Comparison of ENCODE assay signal across 8 cellular contexts in genomic region chr19:1105217-1105872, GRCh38. TPM values are rescaled to one million over a fixed set of nuclear protein-coding genes. Genes with fewer than 3 reads are reported as not detected.
DNase-seq lines count a peak whose midpoint lies in the region; ATAC-seq, FAIRE-seq and TF ChIP-seq lines count a peak whose summit lies in the region.

No MANE protein-coding gene starts in this region.

- peak overlapping the region; percentile 73 for H3K4me2 ChIP-seq in K562 (ENCODE audit: insufficient read depth, low read length)

- TF ChIP-seq EP300 in K562 (IDR thresholded peaks at IDR 0.05; ENCODE audit: low read length): no peak

- TF ChIP-seq CTCF in heart left ventricle (IDR thresholded peaks at IDR 0.05): no peak
- no peak for TF ChIP-seq CTCF in K562 (IDR thresholded peaks at IDR 0.05 in 2 of 3, conservative IDR thresholded peaks at IDR 0.05 in 1 of 3; ENCODE audit: insufficient read depth in 2 of 3, low read depth in 1 of 3, low read length in 3 of 3)
- TF ChIP-seq CTCF in lower lobe of right lung (IDR thresholded peaks at IDR 0.05): no peak
- no peak for TF ChIP-seq CTCF in upper lobe of right lung (IDR thresholded peaks at IDR 0.05)

- H3K27ac ChIP-seq in heart left ventricle (peak overlapping the region in 10 of 12 donors; percentile 86 to 100 (median 98)), K562 (ENCODE audit: extremely low read depth, low read depth, low read length) (peak overlapping the region; percentile 98), lower lobe of right lung (peak overlapping the region; percentile 92), upper lobe of right lung (peak overlapping the region; percentile 96)

- whole genome bisulfite sequencing in heart left ventricle, 4 donors: 39 to 81% (median 53%) methylated on average over 17 to 49 of the region's 49 CpGs
- WGBS in K562 (ENCODE audit: insufficient coverage, low coverage, missing lambda C conversion rate): 62% methylated on average over 39 of the region's 49 CpGs

- H4K20me1 ChIP-seq in K562 (replicated peaks; ENCODE audit: control insufficient read depth, insufficient read depth, low read length): no peaks in the 10 kb centered on the region; the same call in 1 of the 2 replicates

- POLR2A ChIA-PET in K562 (lab: Yijun Ruan, JAX): interaction anchor here (0.6 to 1.6 kb wide), 4 partner anchors 11 to 281 kb away, joined by 3 to 5 read pairs (median 4); partner anchors contain the start of gene CIRBP

- H3K27me3 ChIP-seq in heart left ventricle (no peaks in the 10 kb centered on the region), K562 (ENCODE audit: control insufficient read depth in 2 of 2, insufficient read depth in 2 of 2, low read length in 2 of 2) (no peaks in the 10 kb centered on the region), lower lobe of right lung (ENCODE audit: low read depth) (no peaks in the 10 kb centered on the region), upper lobe of right lung (no peaks in the 10 kb centered on the region)

- H2AFZ ChIP-seq in K562 (ENCODE audit: low read depth, low read length): no peak overlapping the region

- DNase-seq in heart left ventricle (no peak), Right ventricle myocardium superior (no peak), K562 (ENCODE audit: extremely low read depth in 1 of 4, low spot score in 3 of 4) (no peak), lower lobe of right lung (no peak), upper lobe of right lung (no peak), kidney tubule cell (ENCODE audit: low spot score) (no peak)

- TF ChIP-seq RAD21 in K562 (CRISPR knock-in tag; conservative IDR thresholded peaks at IDR 0.05 in 1 of 2, IDR thresholded peaks at IDR 0.05 in 1 of 2): no peak

- peaks cover 25% of the 10 kb centered on the region for H3K79me2 ChIP-seq in K562 (ENCODE audit: control insufficient read depth, insufficient read depth, low read length)

- in situ Hi-C loops in K562 (cut with MboI): no loop called here

- H3K9me3 ChIP-seq in heart left ventricle (no peaks in the 10 kb centered on the region), K562 (replicated peaks; ENCODE audit: control insufficient read depth, insufficient read depth, low read depth, low read length) (no peaks in the 10 kb centered on the region; the same call in 1 of the 2 replicates), lower lobe of right lung (no peaks in the 10 kb centered on the region), upper lobe of right lung (no peaks in the 10 kb centered on the region)

- H3K36me3 ChIP-seq in heart left ventricle: peaks cover 0 to 46% (median 32%) of the 10 kb centered on the region in 9 donors
- H3K36me3 ChIP-seq in K562 (ENCODE audit: control insufficient read depth, insufficient read depth, low read length): peaks cover 48% of the 10 kb centered on the region; the same call in 2 of the 3 replicates
- peaks cover 45% of the 10 kb centered on the region for H3K36me3 ChIP-seq in lower lobe of right lung
- peaks cover 42% of the 10 kb centered on the region for H3K36me3 ChIP-seq in upper lobe of right lung

- H3K4me3 ChIP-seq in heart left ventricle: peak overlapping the region; percentile 35 to 95 (median 76)
- H3K4me3 ChIP-seq in K562: peak overlapping the region; percentile 97
- peak overlapping the region; percentile 71 for H3K4me3 ChIP-seq in lower lobe of right lung
- peak overlapping the region; percentile 74 for H3K4me3 ChIP-seq in upper lobe of right lung

- no peaks in the 10 kb centered on the region for H3K9me1 ChIP-seq in K562 (ENCODE audit: control insufficient read depth, insufficient read depth, low read length)

- peak overlapping the region; percentile 88 to 95 for H3K9ac ChIP-seq in K562 (ENCODE audit: insufficient read depth in 1 of 2, low read depth in 2 of 2, low read length in 2 of 2)

- ATAC-seq in heart left ventricle: no peak
- ATAC-seq in Right ventricle myocardium superior (ENCODE audit: poor library complexity): no peak
- no peak for ATAC-seq in K562
- no peak for ATAC-seq in lower lobe of right lung
- ATAC-seq in upper lobe of right lung: no peak
- no peak for ATAC-seq in GM18867 (IDR thresholded peaks at IDR 0.05; ENCODE audit: unreplicated experiment)
- ATAC-seq in GM21786 (IDR thresholded peaks at IDR 0.05; ENCODE audit: unreplicated experiment): no peak

- H3K4me1 ChIP-seq in heart left ventricle (peaks cover 0 to 58% (median 47%) of the 10 kb centered on the region in 12 donors), K562 (replicated peaks in 1 of 2; ENCODE audit: control insufficient read depth in 2 of 2, insufficient read depth in 2 of 2, low read length in 2 of 2) (peaks cover 21 to 78% of the 10 kb centered on the region in 2 experiments), lower lobe of right lung (peaks cover 52% of the 10 kb centered on the region), upper lobe of right lung (peaks cover 44% of the 10 kb centered on the region)

- BruUV-seq in K562 (replicated peaks; lab: Mats Ljungman, UMichigan): no TSS peak

- FAIRE-seq in K562 (lab: Jason Lieb, UNC): no peak

- intact Hi-C loops in heart left ventricle (cut with DNase I): no loop called here
- intact Hi-C loops in Right ventricle myocardium superior (cut with DNase I): no loop called here
- intact Hi-C loops in K562 (cut with micrococcal nuclease): no loop called here
- intact Hi-C loops in lower lobe of right lung (cut with DNase I): no loop called here
- intact Hi-C loops in upper lobe of right lung (cut with DNase I): no loop called here

- CTCF ChIA-PET in K562 (lab: Yijun Ruan, JAX; ENCODE audit: low intra/inter-chr PET ratio): no interaction called here

- TF ChIP-seq POLR2A in heart left ventricle (IDR thresholded peaks at IDR 0.05) (no peak), K562 (conservative IDR thresholded peaks at IDR 0.05) (no peak; the same call in 1 of the 2 replicates)

RNA-seq across cellular contexts. Expression of gene GPX4, which starts 1.6 kb away (rescaled TPM):
- total RNA-seq in heart left ventricle (100 to 1,000 TPM; 251 to 590 (median 289) TPM), Right ventricle myocardium superior (345 TPM), K562 (2014; rRNA removed) (639 and 643 TPM in 2 replicates), K562 (2014; rRNA removed; fragmentation: Illumina TruSeq; extraction: Trizol) (131 and 209 TPM in 2 replicates), K562 (2015; rRNA removed; fragmentation: Illumina TruSeq; extraction: Trizol) (349 and 395 TPM in 2 replicates), K562 (2021) (383 and 392 TPM in 2 replicates), lower lobe of right lung (378 TPM), upper lobe of right lung (387 TPM)
- polyA plus RNA-seq in heart left ventricle (100 to 1,000 TPM; 377 to 558 TPM), K562 (2011; rRNA removed) (223 and 286 TPM in 2 replicates), K562 (2014; fragmentation: Illumina TruSeq; extraction: Trizol) (434 and 536 TPM in 2 replicates), K562 (2014; fragmentation: Nextera tagmentation; extraction: Ambion mirVana) (100 to 1,000 TPM in 1 of 2 experiments, 10 to 100 TPM in 1; 61.4 to 125 TPM), K562 (2014; rRNA removed) (661 and 856 TPM in 2 replicates)
- 61.5 and 154 TPM in 2 replicates for total RNA-seq in K562 (2011; cell fraction: chromatin; rRNA removed; ENCODE audit: low replicate concordance)
- total RNA-seq in K562 (2011; cell fraction: nucleolus; rRNA removed): 171 and 189 TPM in 2 replicates
- total RNA-seq in K562 (2011; cell fraction: nucleoplasm; rRNA removed): 129 and 161 TPM in 2 replicates
- 531 and 777 TPM in 2 replicates for polyA plus RNA-seq in K562 (2011; cell fraction: cytosol; rRNA removed)
- 389 and 485 TPM in 2 replicates for polyA plus RNA-seq in K562 (2011; cell fraction: nucleus; rRNA removed)
- 659 and 746 TPM in 2 replicates for polyA plus RNA-seq in K562 (2012)
- polyA minus RNA-seq in K562 (2011; rRNA and poly(A)+ RNA removed): 117 and 134 TPM in 2 replicates
- 191 and 300 TPM in 2 replicates for polyA minus RNA-seq in K562 (2011; cell fraction: cytosol; rRNA and poly(A)+ RNA removed)
- 54.3 and 64.1 TPM in 2 replicates for polyA minus RNA-seq in K562 (2011; cell fraction: nucleus; rRNA and poly(A)+ RNA removed)

RNA-seq across cellular contexts. Expression of gene POLR2E, which starts 10.2 kb away (rescaled TPM):
- total RNA-seq in heart left ventricle (100 to 1,000 TPM; 116 to 220 (median 139) TPM), Right ventricle myocardium superior (146 TPM), K562 (2014; rRNA removed) (297 and 441 TPM in 2 replicates), K562 (2014; rRNA removed; fragmentation: Illumina TruSeq; extraction: Trizol) (40.2 and 78.0 TPM in 2 replicates), K562 (2015; rRNA removed; fragmentation: Illumina TruSeq; extraction: Trizol) (141 and 144 TPM in 2 replicates), K562 (2021) (328 and 351 TPM in 2 replicates), lower lobe of right lung (158 TPM), upper lobe of right lung (155 TPM)
- polyA plus RNA-seq in heart left ventricle (100 to 1,000 TPM; 161 to 209 TPM), K562 (2011; rRNA removed) (244 and 334 TPM in 2 replicates), K562 (2014; fragmentation: Illumina TruSeq; extraction: Trizol) (267 and 448 TPM in 2 replicates), K562 (2014; fragmentation: Nextera tagmentation; extraction: Ambion mirVana) (10 to 100 TPM in 1 of 2 experiments, 1 to 10 TPM in 1; 3.4 to 32.5 TPM), K562 (2014; rRNA removed) (413 and 438 TPM in 2 replicates)
- total RNA-seq in K562 (2011; cell fraction: chromatin; rRNA removed; ENCODE audit: low replicate concordance): 38.2 and 129 TPM in 2 replicates
- total RNA-seq in K562 (2011; cell fraction: nucleolus; rRNA removed): 126 and 135 TPM in 2 replicates
- total RNA-seq in K562 (2011; cell fraction: nucleoplasm; rRNA removed): 74.1 and 78.7 TPM in 2 replicates
- 305 and 616 TPM in 2 replicates for polyA plus RNA-seq in K562 (2011; cell fraction: cytosol; rRNA removed)
- 112 and 143 TPM in 2 replicates for polyA plus RNA-seq in K562 (2011; cell fraction: nucleus; rRNA removed)
- 291 and 445 TPM in 2 replicates for polyA plus RNA-seq in K562 (2012)
- polyA minus RNA-seq in K562 (2011; rRNA and poly(A)+ RNA removed): 36.0 and 77.6 TPM in 2 replicates
- 127 and 173 TPM in 2 replicates for polyA minus RNA-seq in K562 (2011; cell fraction: cytosol; rRNA and poly(A)+ RNA removed)
- 45.4 and 50.5 TPM in 2 replicates for polyA minus RNA-seq in K562 (2011; cell fraction: nucleus; rRNA and poly(A)+ RNA removed)

RNA-seq across cellular contexts. Expression of gene ARHGAP45, which starts 38.4 kb away (rescaled TPM):
- total RNA-seq in heart left ventricle (10 to 100 TPM in 3 of 9 donors, 1 to 10 TPM in 6; 1.6 to 38.2 (median 5.1) TPM), Right ventricle myocardium superior (5.1 TPM), K562 (2014; rRNA removed) (22.1 and 31.1 TPM in 2 replicates), K562 (2014; rRNA removed; fragmentation: Illumina TruSeq; extraction: Trizol) (1.0 and 1.8 TPM in 2 replicates), K562 (2015; rRNA removed; fragmentation: Illumina TruSeq; extraction: Trizol) (4.2 and 6.0 TPM in 2 replicates), K562 (2021) (18.0 and 19.9 TPM in 2 replicates), lower lobe of right lung (83.5 TPM), upper lobe of right lung (98.2 TPM)
- polyA plus RNA-seq in heart left ventricle (1 to 10 TPM; 4.1 to 4.7 TPM), K562 (2011; rRNA removed) (4.4 and 7.6 TPM in 2 replicates), K562 (2014; fragmentation: Illumina TruSeq; extraction: Trizol) (1.9 and 6.9 TPM in 2 replicates), K562 (2014; fragmentation: Nextera tagmentation; extraction: Ambion mirVana) (under 1 TPM; 0.08 to 0.63 TPM), K562 (2014; rRNA removed) (16.3 and 20.2 TPM in 2 replicates)
- total RNA-seq in K562 (2011; cell fraction: chromatin; rRNA removed; ENCODE audit: low replicate concordance): 25.6 and 81.0 TPM in 2 replicates
- total RNA-seq in K562 (2011; cell fraction: nucleolus; rRNA removed): 39.0 and 49.5 TPM in 2 replicates
- total RNA-seq in K562 (2011; cell fraction: nucleoplasm; rRNA removed): 22.7 and 24.1 TPM in 2 replicates
- 5.6 and 12.6 TPM in 2 replicates for polyA plus RNA-seq in K562 (2011; cell fraction: cytosol; rRNA removed)
- 17.8 and 38.7 TPM in 2 replicates for polyA plus RNA-seq in K562 (2011; cell fraction: nucleus; rRNA removed)
- polyA plus RNA-seq in K562 (2012): 15.0 and 15.2 TPM in 2 replicates
- polyA minus RNA-seq in K562 (2011; rRNA and poly(A)+ RNA removed): 1.7 and 2.0 TPM in 2 replicates
- polyA minus RNA-seq in K562 (2011; cell fraction: cytosol; rRNA and poly(A)+ RNA removed): 6.2 and 8.5 TPM in 2 replicates
- polyA minus RNA-seq in K562 (2011; cell fraction: nucleus; rRNA and poly(A)+ RNA removed): 5.5 and 6.6 TPM in 2 replicates
